ENCODE assay signal across 28 cellular contexts in genomic region chr19:1989513-1990229, GRCh38.
"Had no signal": no experiment of that assay in that cellular context is flagged by ENCODE, and none has a peak within 500 bp of the region (broad histone marks: within the 10 kb centered on the region; RNA-seq: fewer than 3 reads in every experiment).

No MANE protein-coding gene starts in this region.

- H3K4me3 ChIP-seq: breast epithelium, colonic mucosa, dorsolateral prefrontal cortex, esophagus muscularis mucosa, hepatocyte, left ventricle myocardium inferior, neural progenitor cell, sigmoid colon, smooth muscle cell, testis, vagina had no signal

- H3K9me3 Mint-ChIP-seq: activated B cell treated with CpG ODN at 0.5 μM for 24 hours; activated CD4-positive, alpha-beta memory T cell treated with anti-CD3 and anti-CD28 coated beads for 36 hours; activated naive CD8-positive, alpha-beta T cell treated with anti-CD3 and anti-CD28 coated beads for 36 hours; central memory CD8-positive, alpha-beta T cell; effector memory CD8-positive, alpha-beta T cell; neural progenitor cell; stimulated activated memory B cell treated with anti-CD40 and anti-IgM and Interleukin-4, amounts not matched to agents 10 μg/mL and 1 μg/mL and 100 μg/mL, for 72 hours; type B pancreatic cell had no signal

- H3K27me3 ChIP-seq: breast epithelium, colonic mucosa, dorsolateral prefrontal cortex, esophagus muscularis mucosa, hepatocyte, neural progenitor cell, sigmoid colon, testis, vagina had no signal

- H3K27ac ChIP-seq: colonic mucosa, esophagus muscularis mucosa, hepatocyte, left ventricle myocardium inferior, neural progenitor cell, sigmoid colon, testis, vagina had no signal

- H3K79me2 ChIP-seq: hepatocyte had no signal

- ATAC-seq: effector memory CD8-positive, alpha-beta T cell; naive thymus-derived CD4-positive, alpha-beta T cell; stimulated activated memory B cell treated with anti-CD40 and anti-IgM and Interleukin-4, amounts not matched to agents 10 μg/mL and 1 μg/mL and 100 μg/mL, for 72 hours had no signal

- H3K27me3 Mint-ChIP-seq: activated B cell treated with CpG ODN at 0.5 μM for 24 hours; activated CD4-positive, alpha-beta memory T cell treated with anti-CD3 and anti-CD28 coated beads for 36 hours; activated naive CD8-positive, alpha-beta T cell treated with anti-CD3 and anti-CD28 coated beads for 36 hours; central memory CD8-positive, alpha-beta T cell; effector memory CD8-positive, alpha-beta T cell; naive thymus-derived CD4-positive, alpha-beta T cell; progenitor cell of endocrine pancreas; stimulated activated memory B cell treated with anti-CD40 and anti-IgM and Interleukin-4, amounts not matched to agents 10 μg/mL and 1 μg/mL and 100 μg/mL, for 72 hours; type B pancreatic cell had no signal

- H2AFZ ChIP-seq: hepatocyte, neural progenitor cell had no signal

- H3K27ac Mint-ChIP-seq: activated CD4-positive, alpha-beta memory T cell treated with anti-CD3 and anti-CD28 coated beads for 36 hours; activated naive CD8-positive, alpha-beta T cell treated with anti-CD3 and anti-CD28 coated beads for 36 hours; neural progenitor cell; progenitor cell of endocrine pancreas; stimulated activated memory B cell treated with anti-CD40 and anti-IgM and Interleukin-4, amounts not matched to agents 10 μg/mL and 1 μg/mL and 100 μg/mL, for 72 hours; type B pancreatic cell had no signal

- H3K36me3 ChIP-seq: neural progenitor cell had no signal

- H3K4me3 Mint-ChIP-seq: activated B cell treated with CpG ODN at 0.5 μM for 24 hours; activated CD4-positive, alpha-beta memory T cell treated with anti-CD3 and anti-CD28 coated beads for 36 hours; activated naive CD8-positive, alpha-beta T cell treated with anti-CD3 and anti-CD28 coated beads for 36 hours; central memory CD8-positive, alpha-beta T cell; effector memory CD8-positive, alpha-beta T cell; naive thymus-derived CD4-positive, alpha-beta T cell; neural progenitor cell; stimulated activated memory B cell treated with anti-CD40 and anti-IgM and Interleukin-4, amounts not matched to agents 10 μg/mL and 1 μg/mL and 100 μg/mL, for 72 hours; type B pancreatic cell had no signal

- H3K4me2 ChIP-seq: hepatocyte, neural progenitor cell, smooth muscle cell had no signal

- H3K9ac ChIP-seq: neural progenitor cell had no signal

- DNase-seq: activated B cell treated with CpG ODN at 0.5 μM for 24 hours; activated CD4-positive, alpha-beta memory T cell treated with anti-CD3 and anti-CD28 coated beads for 36 hours; activated CD4-positive, alpha-beta T cell treated with anti-CD3 and anti-CD28 coated beads for 4 hours; activated naive CD8-positive, alpha-beta T cell treated with anti-CD3 and anti-CD28 coated beads for 36 hours; amniotic stem cell; colonic mucosa; dorsolateral prefrontal cortex; effector memory CD8-positive, alpha-beta T cell; glutamatergic neuron; left ventricle myocardium inferior; naive thymus-derived CD4-positive, alpha-beta T cell; retina; stimulated activated CD4-positive, alpha-beta T cell treated with anti-CD3 and anti-CD28 coated beads, Interleukin-15, amount 100 ng/mL, for 24 hours; T1000; testis had no signal

- H3K9me3 ChIP-seq: breast epithelium, colonic mucosa, esophagus muscularis mucosa, left ventricle myocardium inferior, sigmoid colon, testis, vagina had no signal

- H3K4me1 Mint-ChIP-seq: activated B cell treated with CpG ODN at 0.5 μM for 24 hours; activated naive CD8-positive, alpha-beta T cell treated with anti-CD3 and anti-CD28 coated beads for 36 hours; central memory CD8-positive, alpha-beta T cell; naive thymus-derived CD4-positive, alpha-beta T cell; neural progenitor cell; stimulated activated memory B cell treated with anti-CD40 and anti-IgM and Interleukin-4, amounts not matched to agents 10 μg/mL and 1 μg/mL and 100 μg/mL, for 72 hours had no signal

- FAIRE-seq: endothelial cell of umbilical vein, frontal cortex had no signal

- H3K4me1 ChIP-seq: breast epithelium, colonic mucosa, esophagus muscularis mucosa, left ventricle myocardium inferior, neural progenitor cell, sigmoid colon, testis, vagina had no signal
